9 cellular contexts compared by ENCODE assay signal in the genomic region with DNA sequence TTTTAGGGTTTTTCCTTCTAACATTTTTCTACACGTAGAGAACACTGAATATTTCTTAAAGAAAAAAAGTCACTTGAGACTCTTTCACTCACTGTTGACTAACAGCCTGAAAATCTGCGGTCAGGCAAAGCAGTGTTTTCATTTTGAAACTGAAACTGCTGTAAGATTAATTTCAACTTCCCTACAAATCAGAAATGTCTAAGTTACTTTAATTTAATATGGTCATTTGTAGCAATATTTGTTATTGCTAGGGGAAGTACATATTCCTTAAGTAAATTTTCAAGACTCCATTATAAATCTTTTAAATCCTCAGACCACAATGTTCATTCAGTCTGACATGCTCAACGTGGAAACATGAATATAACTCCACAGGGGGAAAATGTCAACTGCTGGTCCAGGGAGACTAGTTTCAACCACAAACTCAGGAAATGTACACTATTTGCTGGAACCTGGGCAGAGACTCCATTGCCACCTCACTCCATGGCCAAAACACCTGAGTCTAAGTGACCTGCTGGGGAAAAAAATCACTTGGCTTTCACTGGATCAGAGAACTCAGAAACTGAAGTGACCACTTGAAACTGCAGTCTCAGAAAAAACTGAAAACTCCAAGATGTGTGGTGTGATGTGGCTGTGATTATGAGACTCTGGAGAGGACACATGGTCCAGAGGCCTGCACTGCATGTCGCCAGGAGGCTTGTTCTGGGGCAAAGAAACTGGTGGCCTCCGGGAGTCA.
DNase-seq lines count a peak whose midpoint lies in the region; ATAC-seq and TF ChIP-seq lines count a peak whose summit lies in the region.
"Had no signal": no experiment of that assay in that cellular context is flagged by ENCODE, and none has a peak within 500 bp of the region (broad histone marks: within the 10 kb centered on the region; RNA-seq: fewer than 3 reads in every experiment).

No MANE protein-coding gene starts in this region.

- peak overlapping the region in 1 of 2 donors; percentile 19 for H3K4me3 Mint-ChIP-seq in stimulated activated naive B cell treated with anti-CD40 and anti-IgM and Interleukin-4, amounts not matched to agents 10 μg/mL and 1 μg/mL and 100 μg/mL, for 72 hours
- H3K4me3 Mint-ChIP-seq in type B pancreatic cell = no peak overlapping the region
- H3K4me3 Mint-ChIP-seq: neural crest cell had no signal

- no peak overlapping the region for H3K27ac Mint-ChIP-seq in stimulated activated naive B cell treated with anti-CD40 and anti-IgM and Interleukin-4, amounts not matched to agents 10 μg/mL and 1 μg/mL and 100 μg/mL, for 72 hours
- H3K27ac Mint-ChIP-seq in type B pancreatic cell = no peak overlapping the region

- H3K4me3 ChIP-seq in SJSA1 (peak overlapping the region; percentile 19), fibroblast of mammary gland (ENCODE audit: control insufficient read depth, low read depth, low read length) (peak overlapping the region; percentile 6), ovary (no peak overlapping the region)

- TF ChIP-seq CTCF in fibroblast of mammary gland (conservative IDR thresholded peaks at IDR 0.05; ENCODE audit: control insufficient read depth, insufficient read depth, low read depth, low read length) (no peak), ovary (IDR thresholded peaks at IDR 0.05) (no peak), type B pancreatic cell (conservative IDR thresholded peaks at IDR 0.05) (no peak)

- H3K36me3 ChIP-seq in SJSA1 (no peaks in the 10 kb centered on the region), ovary (no peaks in the 10 kb centered on the region)

- H3K27me3 Mint-ChIP-seq in stimulated activated naive B cell treated with anti-CD40 and anti-IgM and Interleukin-4, amounts not matched to agents 10 μg/mL and 1 μg/mL and 100 μg/mL, for 72 hours = no peaks in the 10 kb centered on the region
- H3K27me3 Mint-ChIP-seq in type B pancreatic cell = no peaks in the 10 kb centered on the region

- 24 to 34% (median 26%) methylated on average over 5 of the region's 5 CpGs for WGBS in ovary, 3 donors

- H3K27me3 ChIP-seq in SJSA1 (replicated peaks) = no peaks in the 10 kb centered on the region
- H3K27me3 ChIP-seq in ovary = no peaks in the 10 kb centered on the region

- ATAC-seq in GM18861 (IDR thresholded peaks at IDR 0.05; ENCODE audit: unreplicated experiment) (peak; percentile 86), HG03066 (IDR thresholded peaks at IDR 0.05; ENCODE audit: low read depth, unreplicated experiment) (peak; percentile 83)
- peak; percentile 90 to 91 for ATAC-seq in stimulated activated naive B cell treated with anti-CD40 and anti-IgM and Interleukin-4, amounts not matched to agents 10 μg/mL and 1 μg/mL and 100 μg/mL, for 72 hours (replicated peaks)

- H3K9me3 ChIP-seq in SJSA1 (replicated peaks) = no peaks in the 10 kb centered on the region
- no peaks in the 10 kb centered on the region for H3K9me3 ChIP-seq in ovary

- TF ChIP-seq POLR2A in ovary (IDR thresholded peaks at IDR 0.05) = no peak

- peaks cover 3 to 13% of the 10 kb centered on the region in 2 donors for H3K36me3 Mint-ChIP-seq in stimulated activated naive B cell treated with anti-CD40 and anti-IgM and Interleukin-4, amounts not matched to agents 10 μg/mL and 1 μg/mL and 100 μg/mL, for 72 hours
- H3K36me3 Mint-ChIP-seq in type B pancreatic cell = no peaks in the 10 kb centered on the region

- H3K27ac ChIP-seq in SJSA1 = peak overlapping the region; percentile 73
- H3K27ac ChIP-seq in ovary = no peak overlapping the region

- no peaks in the 10 kb centered on the region for H3K9me3 Mint-ChIP-seq in stimulated activated naive B cell treated with anti-CD40 and anti-IgM and Interleukin-4, amounts not matched to agents 10 μg/mL and 1 μg/mL and 100 μg/mL, for 72 hours
- no peaks in the 10 kb centered on the region for H3K9me3 Mint-ChIP-seq in type B pancreatic cell
- H3K9me3 Mint-ChIP-seq: neural crest cell had no signal

- peaks cover 31% of the 10 kb centered on the region for H3K4me1 ChIP-seq in SJSA1 (replicated peaks)
- peaks cover 9% of the 10 kb centered on the region for H3K4me1 ChIP-seq in ovary (ENCODE audit: insufficient read depth)

- intact Hi-C loops in ovary (cut with DNase I) = loop anchor here in 1 of 4 donors (10.0 kb wide), 1 partner anchor 156 kb away; the partner anchor contains the start of gene TAX1BP1

- TF ChIP-seq EP300 in ovary (IDR thresholded peaks at IDR 0.05) = no peak

- DNase-seq in AG08396 (ENCODE audit: low spot score) = peak; percentile 33
- DNase-seq in SJSA1 (ENCODE audit: low read depth in 1 of 2, low spot score in 2 of 2) = peak in 1 of 2 experiments; percentile 63
- peak; percentile 71 for DNase-seq in fibroblast of mammary gland (ENCODE audit: low read depth)
- DNase-seq in stimulated activated naive B cell treated with anti-CD40 and anti-IgM and Interleukin-4, amounts not matched to agents 10 μg/mL and 1 μg/mL and 100 μg/mL, for 72 hours = peak; percentile 26
- DNase-seq in ovary = no peak
- no peak for DNase-seq in type B pancreatic cell (ENCODE audit: extremely low spot score, unreplicated experiment)

- peaks cover 28 to 47% of the 10 kb centered on the region in 2 donors for H3K4me1 Mint-ChIP-seq in stimulated activated naive B cell treated with anti-CD40 and anti-IgM and Interleukin-4, amounts not matched to agents 10 μg/mL and 1 μg/mL and 100 μg/mL, for 72 hours
- H3K4me1 Mint-ChIP-seq in type B pancreatic cell (ENCODE audit: unreplicated experiment) = peaks cover 10% of the 10 kb centered on the region
- H3K4me1 Mint-ChIP-seq: neural crest cell had no signal

Comparison
In these comparisons a context has a peak if more than half of its experiments do, and no peak if none do; other contexts are left out.
1. DNase-seq: peak in AG08396 (single experiment), fibroblast of mammary gland (single experiment) and stimulated activated naive B cell treated with anti-CD40 and anti-IgM and Interleukin-4, amounts not matched to agents 10 μg/mL and 1 μg/mL and 100 μg/mL, for 72 hours (single experiment); none in ovary (0 of 5) and type B pancreatic cell (single experiment).
2. Peak in every context shown above with its lines, with median percentiles within 50 percentile points of each other: ATAC-seq.